ENCODE assay signal across 20 cellular contexts in genomic region chr13:102395939-102396338, GRCh38. TPM values are rescaled to one million over a fixed set of nuclear protein-coding genes. Genes with fewer than 3 reads are reported as not detected.
"Had no signal": no experiment of that assay in that cellular context is flagged by ENCODE, and none has a peak within 500 bp of the region (broad histone marks: within the 10 kb centered on the region; RNA-seq: fewer than 3 reads in every experiment).

No MANE protein-coding gene starts in this region.

- H3K9me3 ChIP-seq: body of pancreas, esophagus muscularis mucosa, tibial nerve had no signal

- H3K9me3 Mint-ChIP-seq: stimulated activated naive B cell treated with anti-CD40 and anti-IgM and Interleukin-4, amounts not matched to agents 10 μg/mL and 1 μg/mL and 100 μg/mL, for 72 hours; T-cell had no signal

- ATAC-seq: activated CD8-positive, alpha-beta T cell treated with anti-CD3 and anti-CD28 coated beads for 36 hours; body of pancreas; right cardiac atrium; stimulated activated naive B cell treated with anti-CD40 and anti-IgM and Interleukin-4, amounts not matched to agents 10 μg/mL and 1 μg/mL and 100 μg/mL, for 72 hours; T-cell had no signal

- H3K27ac Mint-ChIP-seq: activated CD8-positive, alpha-beta T cell treated with anti-CD3 and anti-CD28 coated beads for 36 hours; stimulated activated naive B cell treated with anti-CD40 and anti-IgM and Interleukin-4, amounts not matched to agents 10 μg/mL and 1 μg/mL and 100 μg/mL, for 72 hours; T-cell had no signal

- DNase-seq: activated CD4-positive, alpha-beta T cell treated with anti-CD3 and anti-CD28 coated beads for 1 hour; activated CD8-positive, alpha-beta memory T cell treated with anti-CD3 and anti-CD28 coated beads, Interleukin-2, amount 50 U/mL, for 48 hours; activated CD8-positive, alpha-beta T cell treated with anti-CD3 and anti-CD28 coated beads for 36 hours; activated naive CD4-positive, alpha-beta T cell treated with anti-CD3 and anti-CD28 coated beads, Interleukin-2, amount 50 U/mL, for 16 hours; amygdala; body of pancreas; central memory CD4-positive, alpha-beta T cell; effector CD4-positive, alpha-beta T cell; islet precursor cell; midbrain; occipital lobe; right cardiac atrium; stimulated activated CD4-positive, alpha-beta T cell treated with anti-CD3 and anti-CD28 coated beads, Interleukin-15, amount 100 ng/mL, for 24 hours; stimulated activated CD4-positive, alpha-beta T cell treated with anti-CD3 and anti-CD28 coated beads, Interleukin-4, amount 100 ng/mL, for 1 hour; stimulated activated naive B cell treated with anti-CD40 and anti-IgM and Interleukin-4, amounts not matched to agents 10 μg/mL and 1 μg/mL and 100 μg/mL, for 72 hours; substantia nigra; T-cell; T-helper 9 cell had no signal

- H3K4me3 ChIP-seq: body of pancreas had no signal

- H3K27me3 ChIP-seq: body of pancreas, tibial nerve had no signal

- H3K36me3 Mint-ChIP-seq: stimulated activated naive B cell treated with anti-CD40 and anti-IgM and Interleukin-4, amounts not matched to agents 10 μg/mL and 1 μg/mL and 100 μg/mL, for 72 hours; T-cell had no signal

- H3K36me3 ChIP-seq: esophagus muscularis mucosa, tibial nerve had no signal

RNA-seq across cellular contexts. Expression of gene FGF14, which starts 5.9 kb away (rescaled TPM):
- total RNA-seq: activated CD8-positive, alpha-beta T cell treated with anti-CD3 and anti-CD28 coated beads for 36 hours had no signal
